Comparison of ENCODE assay signal across 10 cellular contexts in the genomic region with DNA sequence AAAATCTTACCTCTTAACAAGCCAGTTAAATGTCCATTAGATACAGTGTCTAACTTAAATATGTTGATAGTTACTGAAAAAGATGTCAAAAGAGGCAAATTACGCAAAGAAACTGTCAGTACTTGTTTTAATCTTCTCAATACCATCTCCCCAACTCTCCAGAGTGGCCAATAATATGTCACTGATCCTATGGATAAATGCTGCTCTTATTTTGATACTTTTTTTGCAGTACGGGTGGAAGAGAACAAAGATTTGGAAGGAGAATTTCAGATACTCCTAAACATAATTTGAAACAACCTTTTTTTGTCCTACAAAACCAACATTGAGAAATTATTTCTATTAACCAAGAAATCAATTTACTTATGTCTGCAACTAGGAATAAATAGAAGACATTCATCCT.
A peak's percentile ranks its signal among the peaks of the same experiment; 100 is the strongest.
DNase-seq lines count a peak whose midpoint lies in the region; ATAC-seq, FAIRE-seq and TF ChIP-seq lines count a peak whose summit lies in the region.
"Had no signal": no experiment of that assay in that cellular context is flagged by ENCODE, and none has a peak within 500 bp of the region (broad histone marks: within the 10 kb centered on the region; RNA-seq: fewer than 3 reads in every experiment).

No MANE protein-coding gene starts in this region.

- H4K8ac ChIP-seq in H1 (ENCODE audit: extremely low read depth, insufficient read depth, low read length) = no peak overlapping the region

- no peak overlapping the region for H4K91ac ChIP-seq in H1 (replicated peaks; ENCODE audit: insufficient read length, low read length)

- no peaks in the 10 kb centered on the region; the same call in 1 of the 2 replicates for H3K23me2 ChIP-seq in H1 (ENCODE audit: low read depth, low read length)

- H2BK12ac ChIP-seq in H1 (ENCODE audit: low read depth, low read length) = no peak overlapping the region

- peak overlapping the region; percentile 29 to 45; a peak in 1 of 4 replicates for H3K4me2 ChIP-seq in H1 (ENCODE audit: insufficient read depth in 1 of 2, low read depth in 2 of 2, low read length in 2 of 2)

- POLR2A ChIA-PET in H1 (lab: Charles Lee; ENCODE audit: partially characterized antibody) = interaction anchor here (1.0 to 10.0 kb wide), 2 partner anchors 9 to 14 kb away, joined by 6 to 127 read pairs; no protein-coding TSS in a partner anchor

- peak overlapping the region; percentile 100 for H3K27ac ChIP-seq in cardiac muscle cell
- no peak overlapping the region for H3K27ac ChIP-seq in H1 (ENCODE audit: low read depth, low read length)
- peak overlapping the region; percentile 72 for H3K27ac ChIP-seq in upper lobe of right lung

- peak overlapping the region; percentile 67 for H3K27ac Mint-ChIP-seq in neural crest cell (ENCODE audit: unreplicated experiment)

- no peaks in the 10 kb centered on the region for H3K79me1 ChIP-seq in H1 (ENCODE audit: low read depth, low read length)

- WGBS in H1 (ENCODE audit: extremely low coverage in 1 of 2, insufficient coverage in 1 of 2, insufficient read length in 1 of 2, insufficient replicate concordance in 2 of 2, low coverage in 1 of 2, low lambda C conversion rate in 2 of 2, missing lambda C conversion rate in 1 of 2), 2 experiments = 69% methylated on average over 2 of the region's 2 CpGs; no CpG with 5 or more reads in 1 of the 2 experiments

- CTCF ChIA-PET in H1 (lab: Charles Lee; ENCODE audit: partially characterized antibody) = interaction anchor here (1.0 to 3.6 kb wide), 4 partner anchors 9 to 104 kb away, joined by 3 to 28 read pairs (median 4); no protein-coding TSS in a partner anchor

- no peak overlapping the region for H2BK20ac ChIP-seq in H1 (ENCODE audit: low read length)

- intact Hi-C loops in cardiac septum (cut with DNase I) (loop anchor here (5.0 to 10.0 kb wide), 2 partner anchors 105 to 233 kb away; no protein-coding TSS in a partner anchor), upper lobe of right lung (cut with DNase I) (no loop called here)

- no peak for TF ChIP-seq POLR2A in H1 (IDR thresholded peaks at IDR 0.05; ENCODE audit: control extremely low read depth in 1 of 2, low read depth in 2 of 2, low read length in 2 of 2)

- no peak overlapping the region; the same call in 1 of the 2 replicates for H2AFZ ChIP-seq in H1 (ENCODE audit: low read length)

- H3K36me3 Mint-ChIP-seq in neural crest cell (ENCODE audit: low read depth) = no peaks in the 10 kb centered on the region

- ATAC-seq in upper lobe of right lung = no peak

- H4K20me1 ChIP-seq in H1 (replicated peaks in 1 of 2; ENCODE audit: control insufficient read depth in 1 of 2, insufficient read depth in 2 of 2, low read length in 2 of 2) = no peaks in the 10 kb centered on the region

- H2AK5ac ChIP-seq in H1 (ENCODE audit: low read depth, low read length) = no peak overlapping the region

- in situ Hi-C loops in KBM-7 (cut with MboI; ENCODE audit: low pct_unique_long_range_greater_than_20kb, low sequenced_read_pairs) = no loop called here

- no peak overlapping the region for H3K14ac ChIP-seq in H1 (ENCODE audit: insufficient read length)

- no peak for FAIRE-seq in H1 (lab: Jason Lieb, UNC)

- no peak overlapping the region for H2BK15ac ChIP-seq in H1 (ENCODE audit: low read length)

- no peak overlapping the region for H2BK5ac ChIP-seq in H1 (ENCODE audit: low read depth, low read length)

- DNase-seq in cardiac muscle cell (ENCODE audit: low read depth in 1 of 2, low spot score in 1 of 2) (peak in 1 of 2 donors; percentile 20), cardiac septum (ENCODE audit: low spot score) (no peak), H1 (ENCODE audit: low read depth in 1 of 2, low spot score in 2 of 2) (no peak), neural crest cell (ENCODE audit: low read depth, low spot score) (no peak), upper lobe of right lung (no peak), GDM1 (lab: John Stamatoyannopoulos, UW) (no peak), KBM-7 (no peak), NCI-H1930 (lab: John Stamatoyannopoulos, UW) (no peak)
- DNase-seq: activated CD4-positive, CD25-positive, alpha-beta regulatory T cell; DMS79 treated with DMSO at 0.1 percent for 48 hours had no signal

- H3K23ac ChIP-seq in H1 (ENCODE audit: insufficient read length) = no peak overlapping the region

- H2BK120ac ChIP-seq in H1 (replicated peaks; ENCODE audit: low read depth, low read length) = no peak overlapping the region

- peaks cover 57% of the 10 kb centered on the region for H3K4me1 Mint-ChIP-seq in neural crest cell

- no peak overlapping the region for H3K4me3 ChIP-seq in cardiac muscle cell
- H3K4me3 ChIP-seq in H1 (ENCODE audit: extremely low read depth in 1 of 4, insufficient read depth in 2 of 4, low read depth in 3 of 4, low read length in 4 of 4) = peak overlapping the region in 1 of 4 experiments; percentile 28; a peak in 1 of 8 replicates
- peak overlapping the region; percentile 25 for H3K4me3 ChIP-seq in upper lobe of right lung

- TF ChIP-seq CTCF in cardiac muscle cell (IDR thresholded peaks at IDR 0.05; ENCODE audit: low read depth, low read length) (no peak), H1 (IDR thresholded peaks at IDR 0.05; ENCODE audit: control extremely low read depth in 1 of 3, insufficient read depth in 1 of 3, low read depth in 1 of 3, low read length in 3 of 3) (no peak), neural crest cell (conservative IDR thresholded peaks at IDR 0.05) (no peak), upper lobe of right lung (IDR thresholded peaks at IDR 0.05) (no peak)

- H3K27me3 Mint-ChIP-seq in neural crest cell (ENCODE audit: low read depth) = no peaks in the 10 kb centered on the region

- H3K27me3 ChIP-seq in cardiac muscle cell = no peaks in the 10 kb centered on the region
- no peaks in the 10 kb centered on the region for H3K27me3 ChIP-seq in H1 (replicated peaks in 1 of 4; ENCODE audit: control insufficient read depth in 3 of 4, extremely low read depth in 1 of 4, insufficient read depth in 3 of 4, low read length in 3 of 4)
- H3K27me3 ChIP-seq in upper lobe of right lung = no peaks in the 10 kb centered on the region

- TF ChIP-seq EP300 in H1 (IDR thresholded peaks at IDR 0.05; ENCODE audit: borderline replicate concordance in 1 of 2, low read depth in 2 of 2, low read length in 2 of 2) = no peak

- no peak overlapping the region for H3K56ac ChIP-seq in H1 (replicated peaks; ENCODE audit: insufficient read length, low read depth, low read length)

- H3K79me2 ChIP-seq in H1 (ENCODE audit: control insufficient read depth in 1 of 2, insufficient read depth in 2 of 2, low read length in 2 of 2) = no peaks in the 10 kb centered on the region

- H4K5ac ChIP-seq in H1 (ENCODE audit: insufficient read length, low read depth, low read length) = no peak overlapping the region

- TF ChIP-seq RAD21 in H1 (IDR thresholded peaks at IDR 0.05 in 1 of 2, conservative IDR thresholded peaks at IDR 0.05 in 1 of 2; ENCODE audit: low read depth in 2 of 2, low read length in 2 of 2) = no peak

- H3K4me1 ChIP-seq in cardiac muscle cell (ENCODE audit: low read depth) (peaks cover 34% of the 10 kb centered on the region), H1 (replicated peaks in 1 of 4; ENCODE audit: control insufficient read depth in 3 of 4, insufficient read depth in 4 of 4, low read length in 3 of 4) (peaks cover 0 to 16% (median 11%) of the 10 kb centered on the region in 4 experiments; a peak in 4 of 7 replicates), upper lobe of right lung (peaks cover 10% of the 10 kb centered on the region)

- H3K36me3 ChIP-seq in cardiac muscle cell (no peaks in the 10 kb centered on the region), H1 (ENCODE audit: control insufficient read depth in 2 of 4, insufficient read depth in 4 of 4, low read length in 3 of 4) (no peaks in the 10 kb centered on the region), upper lobe of right lung (no peaks in the 10 kb centered on the region)

- no peak overlapping the region; the same call in 1 of the 2 replicates for H3K18ac ChIP-seq in H1 (ENCODE audit: extremely low read depth, low read length)

- no peaks in the 10 kb centered on the region for H3K9me3 Mint-ChIP-seq in neural crest cell

- H3K4me3 Mint-ChIP-seq in neural crest cell = peak overlapping the region; percentile 20

- H3K9ac ChIP-seq in H1 (replicated peaks in 1 of 4; ENCODE audit: extremely low read depth in 1 of 4, low read depth in 3 of 4, low read length in 3 of 4) = no peak overlapping the region

- no peaks in the 10 kb centered on the region for H3K9me3 ChIP-seq in cardiac muscle cell (ENCODE audit: low read depth)
- H3K9me3 ChIP-seq in H1 (ENCODE audit: insufficient read depth in 2 of 2, low read depth in 1 of 2, low read length in 1 of 2) = no peaks in the 10 kb centered on the region
- H3K9me3 ChIP-seq in upper lobe of right lung = no peaks in the 10 kb centered on the region

- no peak overlapping the region for H3K4ac ChIP-seq in H1 (replicated peaks; ENCODE audit: insufficient read length, low read depth, low read length)

TF ChIP-seq in H1, 55 proteins besides CTCF, POLR2A, EP300 and RAD21:
- TF ChIP-seq NRF1 (IDR thresholded peaks at IDR 0.05; ENCODE audit: low read depth, low read length) (no peak), SUZ12 (IDR thresholded peaks at IDR 0.05; ENCODE audit: low read length) (no peak), YY1 (IDR thresholded peaks at IDR 0.05; ENCODE audit: low read depth, low read length) (no peak), FOSL1 (IDR thresholded peaks at IDR 0.05; ENCODE audit: insufficient read depth, low read depth, low read length) (no peak), BACH1 (IDR thresholded peaks at IDR 0.05; ENCODE audit: low read length) (no peak)
- TF ChIP-seq, protein P1, sequence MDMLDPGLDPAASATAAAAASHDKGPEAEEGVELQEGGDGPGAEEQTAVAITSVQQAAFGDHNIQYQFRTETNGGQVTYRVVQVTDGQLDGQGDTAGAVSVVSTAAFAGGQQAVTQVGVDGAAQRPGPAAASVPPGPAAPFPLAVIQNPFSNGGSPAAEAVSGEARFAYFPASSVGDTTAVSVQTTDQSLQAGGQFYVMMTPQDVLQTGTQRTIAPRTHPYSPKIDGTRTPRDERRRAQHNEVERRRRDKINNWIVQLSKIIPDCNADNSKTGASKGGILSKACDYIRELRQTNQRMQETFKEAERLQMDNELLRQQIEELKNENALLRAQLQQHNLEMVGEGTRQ (IDR thresholded peaks at IDR 0.05; ENCODE audit: low read length) = no peak
- TF ChIP-seq, protein P2, sequence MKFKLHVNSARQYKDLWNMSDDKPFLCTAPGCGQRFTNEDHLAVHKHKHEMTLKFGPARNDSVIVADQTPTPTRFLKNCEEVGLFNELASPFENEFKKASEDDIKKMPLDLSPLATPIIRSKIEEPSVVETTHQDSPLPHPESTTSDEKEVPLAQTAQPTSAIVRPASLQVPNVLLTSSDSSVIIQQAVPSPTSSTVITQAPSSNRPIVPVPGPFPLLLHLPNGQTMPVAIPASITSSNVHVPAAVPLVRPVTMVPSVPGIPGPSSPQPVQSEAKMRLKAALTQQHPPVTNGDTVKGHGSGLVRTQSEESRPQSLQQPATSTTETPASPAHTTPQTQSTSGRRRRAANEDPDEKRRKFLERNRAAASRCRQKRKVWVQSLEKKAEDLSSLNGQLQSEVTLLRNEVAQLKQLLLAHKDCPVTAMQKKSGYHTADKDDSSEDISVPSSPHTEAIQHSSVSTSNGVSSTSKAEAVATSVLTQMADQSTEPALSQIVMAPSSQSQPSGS (IDR thresholded peaks at IDR 0.05; ENCODE audit: low read length) = no peak
